Comparison of ENCODE assay signal across 17 cellular contexts in the genomic region with DNA sequence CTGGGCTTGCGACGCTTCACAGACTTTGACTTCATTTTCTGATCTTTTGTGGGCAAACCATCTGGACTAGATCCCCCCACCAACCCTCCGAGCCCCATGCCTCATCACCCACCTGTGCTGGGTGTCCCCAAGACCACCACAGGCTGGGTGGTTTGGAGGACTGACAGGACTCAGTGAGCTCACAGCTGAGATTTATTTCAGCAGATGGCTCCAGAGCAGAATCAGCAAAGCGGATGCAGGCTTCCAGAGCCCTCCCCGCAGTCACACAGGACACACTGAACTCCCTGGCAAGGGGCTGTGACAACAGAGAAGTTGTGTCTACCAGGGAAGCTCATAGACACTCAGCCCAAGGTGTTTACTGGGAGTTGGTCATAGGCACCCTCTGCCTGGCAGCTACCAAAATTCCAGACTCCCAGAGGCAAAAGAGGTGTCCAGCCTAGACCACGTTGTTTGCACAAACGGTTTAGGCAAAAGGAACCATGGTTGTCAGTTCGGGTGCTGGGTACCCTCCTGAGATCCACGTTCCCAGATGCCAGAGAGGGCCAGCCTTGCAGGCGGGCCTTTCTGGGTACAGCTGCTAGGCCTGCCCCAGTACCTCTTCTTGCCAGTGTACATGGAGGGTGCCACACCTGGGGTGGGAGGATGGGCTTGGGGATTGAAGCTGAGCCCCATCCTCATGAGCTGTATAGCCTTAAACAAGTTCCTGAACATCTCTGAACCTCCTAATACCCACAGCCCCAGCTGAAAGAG.
A peak's percentile ranks its signal among the peaks of the same experiment; 100 is the strongest.
DNase-seq lines count a peak whose midpoint lies in the region; ATAC-seq, FAIRE-seq and TF ChIP-seq lines count a peak whose summit lies in the region.
"Had no signal": no experiment of that assay in that cellular context is flagged by ENCODE, and none has a peak within 500 bp of the region (broad histone marks: within the 10 kb centered on the region; RNA-seq: fewer than 3 reads in every experiment).

No MANE protein-coding gene starts in this region.

- H4K8ac ChIP-seq in H1 (ENCODE audit: extremely low read depth, insufficient read depth, low read length) = no peak overlapping the region

- POLR2A ChIA-PET in H1 (lab: Charles Lee; ENCODE audit: partially characterized antibody) = interaction anchor here (0.8 kb wide), 1 partner anchor 14 kb away, joined by 3 read pairs; no protein-coding TSS in a partner anchor

- TF ChIP-seq POLR2A in H1 (IDR thresholded peaks at IDR 0.05; ENCODE audit: control extremely low read depth in 1 of 2, low read depth in 2 of 2, low read length in 2 of 2) = no peak

- H3K9me3 ChIP-seq in H1 (ENCODE audit: insufficient read depth in 2 of 2, low read depth in 1 of 2, low read length in 1 of 2) = no peaks in the 10 kb centered on the region
- H3K9me3 ChIP-seq: BLaER1 treated with 17β-estradiol and CSF1 and Interleukin-3, amounts not matched to agents 10 nM and 100 nM; HAP-1 had no signal

- H4K20me1 ChIP-seq in H1 (replicated peaks in 1 of 2; ENCODE audit: control insufficient read depth in 1 of 2, insufficient read depth in 2 of 2, low read length in 2 of 2) = no peaks in the 10 kb centered on the region

- ATAC-seq in GM19324 (IDR thresholded peaks at IDR 0.05; ENCODE audit: low FRiP score, unreplicated experiment) = no peak
- ATAC-seq in HG03045 (IDR thresholded peaks at IDR 0.05; ENCODE audit: unreplicated experiment) = no peak
- ATAC-seq: HepG2 had no signal

- no peak overlapping the region for H3K27ac Mint-ChIP-seq in CD14-positive monocyte
- peak overlapping the region in 3 of 5 experiments; percentile 51 to 84 (median 65) for H3K27ac Mint-ChIP-seq in brain
- H3K27ac Mint-ChIP-seq in activated naive CD8-positive, alpha-beta T cell treated with anti-CD3 and anti-CD28 coated beads for 36 hours = no peak overlapping the region

- H3K4me1 ChIP-seq in H1 (replicated peaks in 1 of 4; ENCODE audit: control insufficient read depth in 3 of 4, insufficient read depth in 4 of 4, low read length in 3 of 4) = peaks cover 0 to 15% (median 5%) of the 10 kb centered on the region in 4 experiments; a peak in 5 of 7 replicates

- H3K23ac ChIP-seq in H1 (ENCODE audit: insufficient read length) = no peak overlapping the region

- intact Hi-C loops in CD14-positive monocyte (cut with micrococcal nuclease) (no loop called here), posterior vena cava (cut with DNase I) (no loop called here)

- H3K23me2 ChIP-seq in H1 (ENCODE audit: low read depth, low read length) = no peaks in the 10 kb centered on the region

- H2AFZ ChIP-seq in H1 (ENCODE audit: low read length) = no peak overlapping the region

- H2BK5ac ChIP-seq in H1 (ENCODE audit: low read depth, low read length) = no peak overlapping the region

- H3K36me3 Mint-ChIP-seq in CD14-positive monocyte = no peaks in the 10 kb centered on the region
- H3K36me3 Mint-ChIP-seq in brain = peaks cover 57% of the 10 kb centered on the region
- peaks cover 2% of the 10 kb centered on the region for H3K36me3 Mint-ChIP-seq in activated naive CD8-positive, alpha-beta T cell treated with anti-CD3 and anti-CD28 coated beads for 36 hours

- H2BK20ac ChIP-seq in H1 (ENCODE audit: low read length) = no peak overlapping the region

- H3K56ac ChIP-seq in H1 (replicated peaks; ENCODE audit: insufficient read length, low read depth, low read length) = no peak overlapping the region

- H2AK5ac ChIP-seq in H1 (ENCODE audit: low read depth, low read length) = 0 out of 2 replicates have a peak overlapping the region, but pooled peaks have one; percentile 39

- CTCF ChIA-PET in H1 (lab: Charles Lee; ENCODE audit: partially characterized antibody) = interaction anchor here (0.7 to 2.7 kb wide), 8 partner anchors 9 to 187 kb away, joined by 3 to 22 read pairs (median 4); no protein-coding TSS in a partner anchor

- no peaks in the 10 kb centered on the region for H3K79me2 ChIP-seq in H1 (ENCODE audit: control insufficient read depth in 1 of 2, insufficient read depth in 2 of 2, low read length in 2 of 2)

- H3K4ac ChIP-seq in H1 (replicated peaks; ENCODE audit: insufficient read length, low read depth, low read length) = no peak overlapping the region

- no peak for FAIRE-seq in H1 (lab: Jason Lieb, UNC)
- FAIRE-seq: G401.6, GM12891, HepG2, HTR-8/SVneo had no signal

- H2BK120ac ChIP-seq in H1 (replicated peaks; ENCODE audit: low read depth, low read length) = no peak overlapping the region

- H3K27me3 Mint-ChIP-seq in CD14-positive monocyte (ENCODE audit: low read depth in 3 of 3) (peaks cover 2 to 9% (median 5%) of the 10 kb centered on the region in 3 donors), brain (no peaks in the 10 kb centered on the region)
- H3K27me3 Mint-ChIP-seq in activated naive CD8-positive, alpha-beta T cell treated with anti-CD3 and anti-CD28 coated beads for 36 hours = no peaks in the 10 kb centered on the region
- H3K27me3 Mint-ChIP-seq: CD4-positive, alpha-beta memory T cell had no signal

- no peaks in the 10 kb centered on the region for H3K36me3 ChIP-seq in H1 (ENCODE audit: control insufficient read depth in 2 of 4, insufficient read depth in 4 of 4, low read length in 3 of 4)
- H3K36me3 ChIP-seq: HAP-1 had no signal

- no peak for TF ChIP-seq CTCF in CD14-positive monocyte (IDR thresholded peaks at IDR 0.05)
- no peak for TF ChIP-seq CTCF in brain (conservative IDR thresholded peaks at IDR 0.05)
- TF ChIP-seq CTCF in H1 (IDR thresholded peaks at IDR 0.05; ENCODE audit: control extremely low read depth in 1 of 3, insufficient read depth in 1 of 3, low read depth in 1 of 3, low read length in 3 of 3) = no peak

- no peak overlapping the region for H3K4me3 ChIP-seq in H1 (ENCODE audit: extremely low read depth in 1 of 4, insufficient read depth in 2 of 4, low read depth in 3 of 4, low read length in 4 of 4)
- H3K4me3 ChIP-seq: BLaER1 treated with 17β-estradiol and CSF1 and Interleukin-3, amounts not matched to agents 10 nM and 100 nM; HAP-1 had no signal

- no peak overlapping the region for H3K27ac ChIP-seq in H1 (ENCODE audit: low read depth, low read length)
- H3K27ac ChIP-seq: BLaER1 treated with 17β-estradiol and CSF1 and Interleukin-3, amounts not matched to agents 10 nM and 100 nM had no signal

- no peak overlapping the region; the same call in 1 of the 2 replicates for H2BK12ac ChIP-seq in H1 (ENCODE audit: low read depth, low read length)

- no peak for TF ChIP-seq EP300 in H1 (IDR thresholded peaks at IDR 0.05; ENCODE audit: borderline replicate concordance in 1 of 2, low read depth in 2 of 2, low read length in 2 of 2)

- DNase-seq in CD14-positive monocyte (ENCODE audit: low spot score) (peak; percentile 34), H1 (ENCODE audit: low read depth in 1 of 2, low spot score in 2 of 2) (no peak), posterior vena cava (ENCODE audit: low spot score) (peak; percentile 48)
- no peak for DNase-seq in activated naive CD8-positive, alpha-beta T cell treated with anti-CD3 and anti-CD28 coated beads for 36 hours
- DNase-seq: ACHN; CD4-positive, alpha-beta memory T cell; DMS79; GOT3 had no signal

- no peaks in the 10 kb centered on the region for H3K79me1 ChIP-seq in H1 (ENCODE audit: low read depth, low read length)

- H3K4me1 Mint-ChIP-seq in CD14-positive monocyte (peaks cover 1% of the 10 kb centered on the region), brain (peaks cover 34% of the 10 kb centered on the region)
- H3K4me1 Mint-ChIP-seq in activated naive CD8-positive, alpha-beta T cell treated with anti-CD3 and anti-CD28 coated beads for 36 hours = no peaks in the 10 kb centered on the region

- H3K4me3 Mint-ChIP-seq in CD14-positive monocyte (no peak overlapping the region), brain (no peak overlapping the region)
- no peak overlapping the region for H3K4me3 Mint-ChIP-seq in activated naive CD8-positive, alpha-beta T cell treated with anti-CD3 and anti-CD28 coated beads for 36 hours
- H3K4me3 Mint-ChIP-seq: CD4-positive, alpha-beta memory T cell had no signal

- no peak overlapping the region for H3K18ac ChIP-seq in H1 (ENCODE audit: extremely low read depth, low read length)

- H4K91ac ChIP-seq in H1 (replicated peaks; ENCODE audit: insufficient read length, low read length) = no peak overlapping the region

- no peak overlapping the region for H2BK15ac ChIP-seq in H1 (ENCODE audit: low read length)

- no peak overlapping the region for H3K9ac ChIP-seq in H1 (replicated peaks in 1 of 4; ENCODE audit: extremely low read depth in 1 of 4, low read depth in 3 of 4, low read length in 3 of 4)
- H3K9ac ChIP-seq: BLaER1 treated with 17β-estradiol and CSF1 and Interleukin-3, amounts not matched to agents 10 nM and 100 nM had no signal

- 83% methylated on average over 10 of the region's 10 CpGs; no CpG with 5 or more reads in 1 of the 2 experiments for WGBS in H1 (ENCODE audit: extremely low coverage in 1 of 2, insufficient coverage in 1 of 2, insufficient read length in 1 of 2, insufficient replicate concordance in 2 of 2, low coverage in 1 of 2, low lambda C conversion rate in 2 of 2, missing lambda C conversion rate in 1 of 2), 2 experiments

- no peaks in the 10 kb centered on the region for H3K27me3 ChIP-seq in H1 (replicated peaks in 1 of 4; ENCODE audit: control insufficient read depth in 3 of 4, extremely low read depth in 1 of 4, insufficient read depth in 3 of 4, low read length in 3 of 4)
- H3K27me3 ChIP-seq: BLaER1 treated with 17β-estradiol and CSF1 and Interleukin-3, amounts not matched to agents 10 nM and 100 nM had no signal

- H3K9me3 Mint-ChIP-seq in CD14-positive monocyte (peaks cover 0 to 2% (median 0%) of the 10 kb centered on the region in 7 donors), brain (no peaks in the 10 kb centered on the region)
- no peaks in the 10 kb centered on the region for H3K9me3 Mint-ChIP-seq in activated naive CD8-positive, alpha-beta T cell treated with anti-CD3 and anti-CD28 coated beads for 36 hours

- no peak overlapping the region for H3K14ac ChIP-seq in H1 (ENCODE audit: insufficient read length)

- no peak overlapping the region for H4K5ac ChIP-seq in H1 (ENCODE audit: insufficient read length, low read depth, low read length)

- no peak overlapping the region for H3K4me2 ChIP-seq in H1 (ENCODE audit: insufficient read depth in 1 of 2, low read depth in 2 of 2, low read length in 2 of 2)
- H3K4me2 ChIP-seq: BLaER1 treated with 17β-estradiol and CSF1 and Interleukin-3, amounts not matched to agents 10 nM and 100 nM had no signal

- no peak for TF ChIP-seq RAD21 in H1 (IDR thresholded peaks at IDR 0.05 in 1 of 2, conservative IDR thresholded peaks at IDR 0.05 in 1 of 2; ENCODE audit: low read depth in 2 of 2, low read length in 2 of 2)

TF ChIP-seq in H1, 55 proteins besides CTCF, POLR2A, EP300 and RAD21 (continues in another document):
- TF ChIP-seq JUN (IDR thresholded peaks at IDR 0.05; ENCODE audit: low read depth, low read length) (no peak), NANOG (IDR thresholded peaks at IDR 0.05; ENCODE audit: insufficient read depth, low read depth, low read length, poor library complexity, severe bottlenecking) (no peak), CEBPB (IDR thresholded peaks at IDR 0.05; ENCODE audit: low read depth, low read length) (no peak)
- TF ChIP-seq, protein P1, sequence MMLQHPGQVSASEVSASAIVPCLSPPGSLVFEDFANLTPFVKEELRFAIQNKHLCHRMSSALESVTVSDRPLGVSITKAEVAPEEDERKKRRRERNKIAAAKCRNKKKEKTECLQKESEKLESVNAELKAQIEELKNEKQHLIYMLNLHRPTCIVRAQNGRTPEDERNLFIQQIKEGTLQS (IDR thresholded peaks at IDR 0.05; ENCODE audit: insufficient read depth, low read depth, low read length) = no peak

Comparison
In these comparisons a context has a peak if more than half of its experiments do, and no peak if none do; other contexts are left out.
1. DNase-seq: peak in CD14-positive monocyte (single experiment) and posterior vena cava (single experiment); none in H1 (0 of 2) and activated naive CD8-positive, alpha-beta T cell treated with anti-CD3 and anti-CD28 coated beads for 36 hours (single experiment).
2. H3K27ac Mint-ChIP-seq: peak in brain (3 of 5); none in CD14-positive monocyte (0 of 7) and activated naive CD8-positive, alpha-beta T cell treated with anti-CD3 and anti-CD28 coated beads for 36 hours (single experiment).